ENCODE assay signal across 21 cellular contexts in genomic region chr3:188686319-188686718, GRCh38.
DNase-seq lines count a peak whose midpoint lies in the region; ATAC-seq and TF ChIP-seq lines count a peak whose summit lies in the region.
"Had no signal": no experiment of that assay in that cellular context is flagged by ENCODE, and none has a peak within 500 bp of the region (broad histone marks: within the 10 kb centered on the region; RNA-seq: fewer than 3 reads in every experiment).

No MANE protein-coding gene starts in this region.

- no peak for TF ChIP-seq CTCF in OCI-LY1 (IDR thresholded peaks at IDR 0.05; ENCODE audit: low read length)

- no peaks in the 10 kb centered on the region for H3K79me2 ChIP-seq in OCI-LY1 (ENCODE audit: insufficient read depth, low read length)

- no peaks in the 10 kb centered on the region for H3K36me3 ChIP-seq in OCI-LY1 (ENCODE audit: insufficient read depth, low read length)
- H3K36me3 ChIP-seq: pancreas, transverse colon had no signal

- DNase-seq in SIG-M5 treated with dmso at 0.1 percent for 504 hours (lab: John Stamatoyannopoulos, UW; ENCODE audit: unreplicated experiment): peak; percentile 34
- DNase-seq in SIG-M5 (lab: John Stamatoyannopoulos, UW): no peak
- DNase-seq in germinal center (ENCODE audit: low spot score): peak; percentile 22
- no peak for DNase-seq in nucleus accumbens (lab: John Stamatoyannopoulos, UW)
- DNase-seq: activated CD4-positive, alpha-beta T cell treated with anti-CD3 and anti-CD28 coated beads, Interleukin-2, amount 50 U/mL, for 48 hours; activated naive CD4-positive, alpha-beta T cell; activated T-cell treated with anti-CD3 and anti-CD28 coated beads for 4 hours; amygdala; NCI-H187 treated with DMSO at 0.1 percent for 48 hours; NCI-H2227 treated with DMSO at 0.1 percent for 48 hours; pancreas; RPMI8226; stimulated activated naive CD4-positive, alpha-beta T cell; transverse colon had no signal

- H3K4me3 ChIP-seq in OCI-LY1 (ENCODE audit: low read depth, low read length, poor library complexity, severe bottlenecking): no peak overlapping the region
- H3K4me3 ChIP-seq: pancreas, transverse colon had no signal

- H3K9me3 Mint-ChIP-seq in stimulated activated memory B cell treated with anti-CD40 and anti-IgM and Interleukin-4, amounts not matched to agents 10 μg/mL and 1 μg/mL and 100 μg/mL, for 72 hours: no peaks in the 10 kb centered on the region

- no peaks in the 10 kb centered on the region for H3K9me3 ChIP-seq in OCI-LY1 (ENCODE audit: low read length)
- H3K9me3 ChIP-seq: pancreas, transverse colon had no signal

- peaks cover 37% of the 10 kb centered on the region for H3K4me1 ChIP-seq in OCI-LY1 (ENCODE audit: insufficient read depth, low read length, severe bottlenecking)

- H3K27me3 Mint-ChIP-seq in stimulated activated memory B cell treated with anti-CD40 and anti-IgM and Interleukin-4, amounts not matched to agents 10 μg/mL and 1 μg/mL and 100 μg/mL, for 72 hours: no peaks in the 10 kb centered on the region

- H3K9ac ChIP-seq in OCI-LY1 (ENCODE audit: low read length): no peak overlapping the region; the same call in 1 of the 2 replicates

- peaks cover 6% of the 10 kb centered on the region for H3K36me3 Mint-ChIP-seq in stimulated activated memory B cell treated with anti-CD40 and anti-IgM and Interleukin-4, amounts not matched to agents 10 μg/mL and 1 μg/mL and 100 μg/mL, for 72 hours

- ATAC-seq in stimulated activated memory B cell treated with anti-CD40 and anti-IgM and Interleukin-4, amounts not matched to agents 10 μg/mL and 1 μg/mL and 100 μg/mL, for 72 hours: peak; percentile 74
- ATAC-seq in HG03135 (IDR thresholded peaks at IDR 0.05; ENCODE audit: unreplicated experiment): no peak
- ATAC-seq in GM19328 (IDR thresholded peaks at IDR 0.05; ENCODE audit: unreplicated experiment): no peak
- ATAC-seq: left lobe of liver, pancreas, sciatic nerve had no signal

- peaks cover 48% of the 10 kb centered on the region for H3K4me1 Mint-ChIP-seq in stimulated activated memory B cell treated with anti-CD40 and anti-IgM and Interleukin-4, amounts not matched to agents 10 μg/mL and 1 μg/mL and 100 μg/mL, for 72 hours

- no peaks in the 10 kb centered on the region for H3K27me3 ChIP-seq in OCI-LY1 (ENCODE audit: insufficient read depth, low read length)
- H3K27me3 ChIP-seq: pancreas, transverse colon had no signal

- no peaks in the 10 kb centered on the region for H3K9me2 ChIP-seq in OCI-LY1 (ENCODE audit: low read depth, low read length)

- peak overlapping the region; percentile 63 for H3K27ac Mint-ChIP-seq in stimulated activated memory B cell treated with anti-CD40 and anti-IgM and Interleukin-4, amounts not matched to agents 10 μg/mL and 1 μg/mL and 100 μg/mL, for 72 hours

- peak overlapping the region; percentile 15 for H3K27ac ChIP-seq in OCI-LY1 (ENCODE audit: low read depth, low read length, poor library complexity, severe bottlenecking)
- H3K27ac ChIP-seq: 22Rv1, pancreas, transverse colon had no signal

- no peak overlapping the region for H2AFZ ChIP-seq in OCI-LY1 (ENCODE audit: low read length)

- no peaks in the 10 kb centered on the region for H4K20me1 ChIP-seq in OCI-LY1 (ENCODE audit: insufficient read depth, low read length)

- H3K4me3 Mint-ChIP-seq in stimulated activated memory B cell treated with anti-CD40 and anti-IgM and Interleukin-4, amounts not matched to agents 10 μg/mL and 1 μg/mL and 100 μg/mL, for 72 hours: no peak overlapping the region

- peak overlapping the region; percentile 13; the same call in 1 of the 2 replicates for H3K4me2 ChIP-seq in OCI-LY1 (ENCODE audit: low read length)

- no peaks in the 10 kb centered on the region for H3F3A ChIP-seq in OCI-LY1 (ENCODE audit: insufficient read depth, low read length)

Comparison
In these comparisons a context has a peak if more than half of its experiments do, and no peak if none do; other contexts are left out.
1. DNase-seq: peak in SIG-M5 treated with dmso at 0.1 percent for 504 hours (single experiment) and germinal center (single experiment); none in SIG-M5 (single experiment) and nucleus accumbens (0 of 56).